ENCODE assay signal across 1 cellular context in genomic region chr1:161848676-161849075, GRCh38.
TF ChIP-seq lines count a peak whose summit lies in the region.

No MANE protein-coding gene starts in this region.

TF ChIP-seq in HCT116, 20 proteins besides CTCF, POLR2A, EP300 and RAD21 (continued from another document):
- no peak for TF ChIP-seq REST (IDR thresholded peaks at IDR 0.05; ENCODE audit: low read depth)
- no peak for TF ChIP-seq SRF (IDR thresholded peaks at IDR 0.05; ENCODE audit: low read depth)
- no peak for TF ChIP-seq EZH2 (IDR thresholded peaks at IDR 0.05)
- no peak for TF ChIP-seq EGR1 (IDR thresholded peaks at IDR 0.05; ENCODE audit: low read depth)
- TF ChIP-seq CBX3 (IDR thresholded peaks at IDR 0.05; ENCODE audit: low read depth), result no peak
- TF ChIP-seq, protein P1, sequence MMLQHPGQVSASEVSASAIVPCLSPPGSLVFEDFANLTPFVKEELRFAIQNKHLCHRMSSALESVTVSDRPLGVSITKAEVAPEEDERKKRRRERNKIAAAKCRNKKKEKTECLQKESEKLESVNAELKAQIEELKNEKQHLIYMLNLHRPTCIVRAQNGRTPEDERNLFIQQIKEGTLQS (IDR thresholded peaks at IDR 0.05), result no peak
- no peak for TF ChIP-seq CEBPB (IDR thresholded peaks at IDR 0.05; ENCODE audit: low read depth)
- no peak for TF ChIP-seq SIN3A (IDR thresholded peaks at IDR 0.05; ENCODE audit: low read depth)
- TF ChIP-seq EZH2phosphoT487 (IDR thresholded peaks at IDR 0.05; ENCODE audit: borderline replicate concordance), result no peak
- TF ChIP-seq ZNF274 (IDR thresholded peaks at IDR 0.05; ENCODE audit: low read depth, low read length), result no peak
- no peak for TF ChIP-seq JUND (IDR thresholded peaks at IDR 0.05)
- no peak for TF ChIP-seq TCF7L2 (IDR thresholded peaks at IDR 0.05; ENCODE audit: borderline replicate concordance, extremely low read depth, insufficient read depth, insufficient read length)
- TF ChIP-seq, protein P2, sequence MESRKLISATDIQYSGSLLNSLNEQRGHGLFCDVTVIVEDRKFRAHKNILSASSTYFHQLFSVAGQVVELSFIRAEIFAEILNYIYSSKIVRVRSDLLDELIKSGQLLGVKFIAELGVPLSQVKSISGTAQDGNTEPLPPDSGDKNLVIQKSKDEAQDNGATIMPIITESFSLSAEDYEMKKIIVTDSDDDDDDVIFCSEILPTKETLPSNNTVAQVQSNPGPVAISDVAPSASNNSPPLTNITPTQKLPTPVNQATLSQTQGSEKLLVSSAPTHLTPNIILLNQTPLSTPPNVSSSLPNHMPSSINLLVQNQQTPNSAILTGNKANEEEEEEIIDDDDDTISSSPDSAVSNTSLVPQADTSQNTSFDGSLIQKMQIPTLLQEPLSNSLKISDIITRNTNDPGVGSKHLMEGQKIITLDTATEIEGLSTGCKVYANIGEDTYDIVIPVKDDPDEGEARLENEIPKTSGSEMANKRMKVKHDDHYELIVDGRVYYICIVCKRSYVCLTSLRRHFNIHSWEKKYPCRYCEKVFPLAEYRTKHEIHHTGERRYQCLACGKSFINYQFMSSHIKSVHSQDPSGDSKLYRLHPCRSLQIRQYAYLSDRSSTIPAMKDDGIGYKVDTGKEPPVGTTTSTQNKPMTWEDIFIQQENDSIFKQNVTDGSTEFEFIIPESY (IDR thresholded peaks at IDR 0.05; ENCODE audit: extremely low read depth, insufficient replicate concordance, low read length), result no peak
